29 cellular contexts compared by ENCODE assay signal in genomic region chr7:45039106-45039505, GRCh38. TPM values are rescaled to one million over a fixed set of nuclear protein-coding genes. Genes with fewer than 3 reads are reported as not detected.
A peak's percentile ranks its signal among the peaks of the same experiment; 100 is the strongest.
DNase-seq lines count a peak whose midpoint lies in the region; ATAC-seq, FAIRE-seq and TF ChIP-seq lines count a peak whose summit lies in the region.
"Had no signal": no experiment of that assay in that cellular context is flagged by ENCODE, and none has a peak within 500 bp of the region (broad histone marks: within the 10 kb centered on the region; RNA-seq: fewer than 3 reads in every experiment).

No MANE protein-coding gene starts in this region.

- H3K27me3 ChIP-seq in IMR-90 (ENCODE audit: control insufficient read depth, insufficient read depth, low read length) (no peaks in the 10 kb centered on the region), astrocyte (ENCODE audit: insufficient read depth, low read length) (no peaks in the 10 kb centered on the region), esophagus muscularis mucosa (no peaks in the 10 kb centered on the region)
- H3K27me3 ChIP-seq: esophagus squamous epithelium, tibial artery had no signal

- TF ChIP-seq POLR2A in IMR-90 (IDR thresholded peaks at IDR 0.05; ENCODE audit: low read depth, low read length) (no peak), esophagus muscularis mucosa (IDR thresholded peaks at IDR 0.05; ENCODE audit: low read depth) (no peak)

- H3K4me1 Mint-ChIP-seq in activated CD4-positive, alpha-beta T cell treated with anti-CD3 and anti-CD28 coated beads for 36 hours = peaks cover 67% of the 10 kb centered on the region
- H3K4me1 Mint-ChIP-seq in astrocyte (ENCODE audit: low read depth, unreplicated experiment) = peaks cover 2% of the 10 kb centered on the region
- H3K4me1 Mint-ChIP-seq in naive thymus-derived CD8-positive, alpha-beta T cell = peaks cover 40 to 89% (median 75%) of the 10 kb centered on the region in 4 donors

- intact Hi-C loops in activated CD4-positive, alpha-beta T cell treated with anti-CD3 and anti-CD28 coated beads for 36 hours (cut with DNase I, micrococcal nuclease) = loop anchor here in 1 of 2 experiments (10.0 kb wide), 1 partner anchor 544 kb away; the partner anchor contains the start of gene NUDCD3
- intact Hi-C loops in IMR-90 (cut with micrococcal nuclease) (no loop called here), esophagus muscularis mucosa (cut with DNase I) (no loop called here)

- H2AK5ac ChIP-seq in IMR-90 (ENCODE audit: low read depth, low read length) = no peak overlapping the region

- H2AFZ ChIP-seq in IMR-90 (replicated peaks; ENCODE audit: low read length, poor library complexity) = no peak overlapping the region
- H2AFZ ChIP-seq in astrocyte (ENCODE audit: low read depth, low read length) = no peak overlapping the region

- TF ChIP-seq EP300 in esophagus muscularis mucosa (IDR thresholded peaks at IDR 0.05) = no peak

- H3K9me3 ChIP-seq in IMR-90 (ENCODE audit: control insufficient read depth, insufficient read depth, low read length) (no peaks in the 10 kb centered on the region), astrocyte (ENCODE audit: insufficient read depth, low read depth, low read length) (no peaks in the 10 kb centered on the region), esophagus muscularis mucosa (no peaks in the 10 kb centered on the region)
- H3K9me3 ChIP-seq: esophagus squamous epithelium, tibial artery had no signal

- H2AK9ac ChIP-seq in IMR-90 (replicated peaks; ENCODE audit: low read depth, low read length, poor library complexity) = peak overlapping the region; percentile 60

- H3K4me1 ChIP-seq in IMR-90 (ENCODE audit: control insufficient read depth, insufficient read depth, low read length) (no peaks in the 10 kb centered on the region), astrocyte (ENCODE audit: insufficient read depth, low read length) (no peaks in the 10 kb centered on the region), esophagus muscularis mucosa (peaks cover 0 to 9% (median under 1%) of the 10 kb centered on the region in 4 donors)

- H3K14ac ChIP-seq in IMR-90 (replicated peaks; ENCODE audit: low read depth, low read length) = no peak overlapping the region

- no peak overlapping the region for H2BK20ac ChIP-seq in IMR-90 (ENCODE audit: low read depth, low read length)

- FAIRE-seq in astrocyte (lab: Jason Lieb, UNC) = no peak
- FAIRE-seq: GM12892, kidney, small intestine had no signal

- POLR2A ChIA-PET in activated CD4-positive, alpha-beta T cell treated with anti-CD3 and anti-CD28 coated beads for 36 hours (lab: Charles Lee) = interaction anchor here (0.6 kb wide), 1 partner anchor 78 kb away, joined by 7 read pairs; no protein-coding TSS in a partner anchor
- POLR2A ChIA-PET in IMR-90 (lab: Charles Lee; ENCODE audit: unreplicated experiment) = no interaction called here
- POLR2A ChIA-PET in naive thymus-derived CD8-positive, alpha-beta T cell (lab: Charles Lee) = interaction anchor here (1.8 kb wide), 1 partner anchor 11 kb away, joined by 6 read pairs; no protein-coding TSS in a partner anchor

- dilution Hi-C loops in IMR-90 (cut with HindIII; ENCODE audit: low sequenced_read_pairs, unreplicated experiment) = loop anchor here (10.0 kb wide), 1 partner anchor 56 kb away; no protein-coding TSS in a partner anchor

- H3K4me2 ChIP-seq in IMR-90 (ENCODE audit: low read depth, low read length) (no peak overlapping the region), astrocyte (ENCODE audit: low read length) (no peak overlapping the region)

- in situ Hi-C loops in IMR-90 (cut with MboI; ENCODE audit: low sequenced_read_pairs) = no loop called here

- no peak for ATAC-seq in activated CD4-positive, alpha-beta T cell treated with anti-CD3 and anti-CD28 coated beads for 36 hours
- ATAC-seq in IMR-90 (ENCODE audit: low read depth) = no peak
- ATAC-seq in naive thymus-derived CD8-positive, alpha-beta T cell = no peak
- ATAC-seq: WTC11 had no signal

- no peak overlapping the region for H2BK120ac ChIP-seq in IMR-90 (ENCODE audit: low read depth, low read length)

- H4K5ac ChIP-seq in IMR-90 (ENCODE audit: low read depth, low read length) = no peak overlapping the region

- H3K9me1 ChIP-seq in IMR-90 (ENCODE audit: insufficient read depth, low read length) = peaks cover 19% of the 10 kb centered on the region

- peaks cover 39 to 49% of the 10 kb centered on the region in 2 experiments for H3K79me1 ChIP-seq in IMR-90 (ENCODE audit: low read depth in 1 of 2, low read length in 2 of 2)

- peaks cover 50% of the 10 kb centered on the region for H3K36me3 Mint-ChIP-seq in activated CD4-positive, alpha-beta T cell treated with anti-CD3 and anti-CD28 coated beads for 36 hours (ENCODE audit: low read depth)
- H3K36me3 Mint-ChIP-seq in astrocyte (ENCODE audit: low read depth, unreplicated experiment) = peaks cover 21% of the 10 kb centered on the region
- peaks cover 5 to 90% (median 29%) of the 10 kb centered on the region in 3 donors for H3K36me3 Mint-ChIP-seq in naive thymus-derived CD8-positive, alpha-beta T cell

- WGBS in IMR-90 (ENCODE audit: extremely low coverage in 2 of 2, insufficient read length in 1 of 2), 2 experiments = no CpG with 5 or more reads among the region's 5 CpGs
- 91% methylated on average over 5 of the region's 5 CpGs for WGBS in esophagus muscularis mucosa

- no TSS peak for BruUV-seq in IMR-90 (replicated peaks; lab: Mats Ljungman, UMichigan)

- no peaks in the 10 kb centered on the region for H3K27me3 Mint-ChIP-seq in activated CD4-positive, alpha-beta T cell treated with anti-CD3 and anti-CD28 coated beads for 36 hours
- H3K27me3 Mint-ChIP-seq in astrocyte (ENCODE audit: low read depth, unreplicated experiment) = no peaks in the 10 kb centered on the region
- H3K27me3 Mint-ChIP-seq in naive thymus-derived CD8-positive, alpha-beta T cell = no peaks in the 10 kb centered on the region

- H3K4me3 ChIP-seq in IMR-90 (ENCODE audit: insufficient read depth, low read depth, low read length) (no peak overlapping the region), astrocyte (ENCODE audit: insufficient read depth, low read depth, low read length) (no peak overlapping the region), esophagus muscularis mucosa (no peak overlapping the region)
- H3K4me3 ChIP-seq: esophagus squamous epithelium, lung, tibial artery had no signal

- no peak overlapping the region for H3K56ac ChIP-seq in IMR-90 (ENCODE audit: extremely low read depth, insufficient read depth, low read length)

- peak overlapping the region; percentile 43 for H3K27ac Mint-ChIP-seq in activated CD4-positive, alpha-beta T cell treated with anti-CD3 and anti-CD28 coated beads for 36 hours
- H3K27ac Mint-ChIP-seq in astrocyte (ENCODE audit: unreplicated experiment) = no peak overlapping the region
- H3K27ac Mint-ChIP-seq in naive thymus-derived CD8-positive, alpha-beta T cell = peak overlapping the region in 8 of 10 donors; percentile 6 to 92 (median 76)
- H3K27ac Mint-ChIP-seq: H9, WTC11 had no signal

- no peak overlapping the region for H3K4ac ChIP-seq in IMR-90 (ENCODE audit: low read depth, low read length)

- no peak overlapping the region for H4K8ac ChIP-seq in IMR-90 (ENCODE audit: low read depth in 2 of 2, low read length in 2 of 2)

- CTCF ChIA-PET in activated CD4-positive, alpha-beta T cell treated with anti-CD3 and anti-CD28 coated beads for 36 hours (lab: Charles Lee) = interaction anchor here (0.6 to 1.4 kb wide), 6 partner anchors 13 to 158 kb away, joined by 3 to 5 read pairs (median 3); no protein-coding TSS in a partner anchor
- CTCF ChIA-PET in IMR-90 (lab: Yijun Ruan, JAX) = interaction anchor here (0.6 kb wide), 1 partner anchor 15 kb away, joined by 3 read pairs; no protein-coding TSS in a partner anchor

- no peaks in the 10 kb centered on the region for H3K9me3 Mint-ChIP-seq in activated CD4-positive, alpha-beta T cell treated with anti-CD3 and anti-CD28 coated beads for 36 hours (ENCODE audit: low read depth)
- no peaks in the 10 kb centered on the region for H3K9me3 Mint-ChIP-seq in astrocyte (ENCODE audit: unreplicated experiment)
- H3K9me3 Mint-ChIP-seq in naive thymus-derived CD8-positive, alpha-beta T cell = no peaks in the 10 kb centered on the region
- H3K9me3 Mint-ChIP-seq: H9, WTC11 had no signal

- H3K36me3 ChIP-seq in IMR-90 (ENCODE audit: control insufficient read depth, insufficient read depth, low read length) = peaks cover 16% of the 10 kb centered on the region
- peaks cover 17% of the 10 kb centered on the region for H3K36me3 ChIP-seq in astrocyte (ENCODE audit: insufficient read depth, low read length)
- H3K36me3 ChIP-seq in esophagus muscularis mucosa = peaks cover 21 to 55% (median 37%) of the 10 kb centered on the region in 4 donors

- H3K23ac ChIP-seq in IMR-90 (ENCODE audit: low read depth, low read length) = no peak overlapping the region

- H4K91ac ChIP-seq in IMR-90 (ENCODE audit: insufficient read depth, low read depth, low read length) = no peak overlapping the region

- H3K9ac ChIP-seq in IMR-90 (ENCODE audit: low read depth, low read length) (no peak overlapping the region), astrocyte (ENCODE audit: low read length) (no peak overlapping the region)

- H3K4me3 Mint-ChIP-seq in activated CD4-positive, alpha-beta T cell treated with anti-CD3 and anti-CD28 coated beads for 36 hours = no peak overlapping the region
- peak overlapping the region; percentile 22 for H3K4me3 Mint-ChIP-seq in astrocyte (ENCODE audit: unreplicated experiment)
- no peak overlapping the region for H3K4me3 Mint-ChIP-seq in naive thymus-derived CD8-positive, alpha-beta T cell
- H3K4me3 Mint-ChIP-seq: H9, WTC11 had no signal

- peaks cover 45% of the 10 kb centered on the region for H3K79me2 ChIP-seq in astrocyte (ENCODE audit: insufficient read depth, low read length)

- TF ChIP-seq RAD21 in IMR-90 (IDR thresholded peaks at IDR 0.05; ENCODE audit: low read length) = no peak

- no peak for DNase-seq in activated CD4-positive, alpha-beta T cell treated with anti-CD3 and anti-CD28 coated beads for 36 hours
- DNase-seq in activated CD4-positive, alpha-beta T cell treated with anti-CD3 and anti-CD28 coated beads for 4 hours = no peak
- DNase-seq in IMR-90 (no peak), astrocyte (ENCODE audit: low read depth) (no peak), esophagus muscularis mucosa (ENCODE audit: extremely low spot score) (no peak), T1000 (lab: John Stamatoyannopoulos, UW) (no peak)
- no peak for DNase-seq in naive thymus-derived CD8-positive, alpha-beta T cell
- DNase-seq in effector CD4-positive, alpha-beta T cell = no peak
- DNase-seq: activated gamma-delta T cell; anterior cingulate cortex; central memory CD4-positive, alpha-beta T cell; COR-L47; DND-41; effector memory CD4-positive, alpha-beta T cell; esophagus squamous epithelium; H9; KBM-7; kidney; NCI-H146; NCI-H524 treated with DMSO at 0.1 percent for 48 hours; small intestine; stimulated activated CD4-positive, alpha-beta T cell treated with anti-CD3 and anti-CD28 coated beads, Interleukin-2, amount 100 ng/mL, for 24 hours; stimulated activated naive CD4-positive, alpha-beta T cell treated with Interleukin-2 at 50 U/mL for 16 hours; T-helper 9 cell had no signal

- no peak overlapping the region for H3K18ac ChIP-seq in IMR-90 (ENCODE audit: low read depth, low read length)

- H4K20me1 ChIP-seq in IMR-90 (ENCODE audit: insufficient read depth, low read length) (peaks cover 33% of the 10 kb centered on the region), astrocyte (ENCODE audit: insufficient read depth, low read length) (peaks cover 61% of the 10 kb centered on the region)

- H2BK5ac ChIP-seq in IMR-90 (ENCODE audit: low read depth, low read length, poor library complexity, severe bottlenecking) = no peak overlapping the region

- no peak overlapping the region for H2BK15ac ChIP-seq in IMR-90 (ENCODE audit: low read depth, low read length)

- H3K27ac ChIP-seq in IMR-90 (ENCODE audit: insufficient read depth, low read length) (no peak overlapping the region), astrocyte (ENCODE audit: low read depth, low read length) (no peak overlapping the region), esophagus muscularis mucosa (replicated peaks in 1 of 4) (no peak overlapping the region)
- H3K27ac ChIP-seq: 22Rv1, esophagus squamous epithelium, tibial artery had no signal

- TF ChIP-seq CTCF in IMR-90 (conservative IDR thresholded peaks at IDR 0.05; ENCODE audit: low read depth, low read length) = no peak
- no peak for TF ChIP-seq CTCF in astrocyte (IDR thresholded peaks at IDR 0.05; ENCODE audit: insufficient read depth, low read depth, low read length)
- no peak for TF ChIP-seq CTCF in esophagus muscularis mucosa (IDR thresholded peaks at IDR 0.05)

RNA-seq across cellular contexts. Expression of gene CCM2, which starts 39.1 kb away (rescaled TPM):
- total RNA-seq in activated CD4-positive, alpha-beta T cell treated with anti-CD3 and anti-CD28 coated beads for 36 hours = 10 to 100 TPM; 70.1 to 80.1 TPM
- total RNA-seq in IMR-90 (2012; rRNA removed) (56.1 and 65.2 TPM in 2 replicates), astrocyte (57.6 and 62.0 TPM in 2 replicates), esophagus muscularis mucosa (10 to 100 TPM; 40.3 to 61.7 (median 49.4) TPM)
- 71.7 and 78.5 TPM in 2 replicates for polyA plus RNA-seq in IMR-90 (2012; rRNA removed)
- polyA plus RNA-seq in IMR-90 (2012; cell fraction: cytosol; rRNA removed) = 50.3 and 98.2 TPM in 2 replicates
- 45.6 and 112 TPM in 2 replicates for polyA plus RNA-seq in IMR-90 (2012; cell fraction: nucleus; rRNA removed; ENCODE audit: low replicate concordance)
- total RNA-seq in naive thymus-derived CD8-positive, alpha-beta T cell = 100 to 1,000 TPM; 160 to 167 TPM
- polyA plus RNA-seq in naive thymus-derived CD8-positive, alpha-beta T cell = 10 to 100 TPM; 49.9 to 81.7 (median 63.2) TPM

RNA-seq across cellular contexts. Expression of gene NACAD, which starts 49.7 kb away (rescaled TPM):
- total RNA-seq in activated CD4-positive, alpha-beta T cell treated with anti-CD3 and anti-CD28 coated beads for 36 hours = under 1 TPM; 0.14 to 0.21 TPM
- total RNA-seq in IMR-90 (2012; rRNA removed) = 0.54 and 0.56 TPM in 2 replicates
- polyA plus RNA-seq in IMR-90 (2012; rRNA removed) = 2.2 and 2.3 TPM in 2 replicates
- 1.9 and 2.2 TPM in 2 replicates for polyA plus RNA-seq in IMR-90 (2012; cell fraction: cytosol; rRNA removed)
- 3.3 and 4.4 TPM in 2 replicates for polyA plus RNA-seq in IMR-90 (2012; cell fraction: nucleus; rRNA removed; ENCODE audit: low replicate concordance)
- total RNA-seq in astrocyte = 18.3 and 21.6 TPM in 2 replicates
- under 1 TPM; 0.13 to 0.16 TPM for total RNA-seq in naive thymus-derived CD8-positive, alpha-beta T cell
- under 1 TPM; 0.06 to 0.15 (median 0.15) TPM for polyA plus RNA-seq in naive thymus-derived CD8-positive, alpha-beta T cell
- 10 to 100 TPM in 2 of 4 donors, 1 to 10 TPM in 2; 7.3 to 15.5 (median 10.8) TPM for total RNA-seq in esophagus muscularis mucosa
